ENCODE assay signal across 18 cellular contexts in the genomic region with DNA sequence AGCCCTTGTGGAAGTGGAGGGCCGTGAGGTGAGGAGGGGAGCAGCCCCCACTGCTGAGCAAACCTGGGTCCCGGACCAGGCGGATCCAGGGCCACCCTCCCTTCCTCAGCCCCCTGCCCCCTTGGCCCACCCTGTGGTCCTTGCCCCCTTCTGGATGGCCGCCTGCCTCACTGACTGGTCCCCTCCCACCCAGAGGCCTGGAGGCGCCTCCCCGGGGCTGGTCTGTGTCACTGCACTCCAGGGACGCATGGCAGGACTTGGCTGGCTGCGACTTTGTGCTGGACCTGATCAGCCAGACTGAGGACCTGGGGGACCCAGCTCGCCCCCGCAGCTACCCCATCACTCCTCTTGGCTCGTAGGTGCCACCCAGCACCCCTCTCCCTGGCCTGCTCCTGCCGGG. TPM values are rescaled to one million over a fixed set of nuclear protein-coding genes. Genes with fewer than 3 reads are reported as not detected.
DNase-seq lines count a peak whose midpoint lies in the region; ATAC-seq and TF ChIP-seq lines count a peak whose summit lies in the region.
"Had no signal": no experiment of that assay in that cellular context is flagged by ENCODE, and none has a peak within 500 bp of the region (broad histone marks: within the 10 kb centered on the region; RNA-seq: fewer than 3 reads in every experiment).

No MANE protein-coding gene starts in this region.

- no peaks in the 10 kb centered on the region for H4K20me1 ChIP-seq in smooth muscle cell (ENCODE audit: low read depth)
- H4K20me1 ChIP-seq: BLaER1 had no signal

- H3F3A ChIP-seq in smooth muscle cell (ENCODE audit: low read depth): no peaks in the 10 kb centered on the region

- H2AFZ ChIP-seq in smooth muscle cell (ENCODE audit: low read depth): no peak overlapping the region

- TF ChIP-seq CTCF in GM12875 (IDR thresholded peaks at IDR 0.05; ENCODE audit: borderline replicate concordance, insufficient read depth, low read depth, low read length) (peak; percentile 41; the same call in 1 of the 2 replicates), epithelial cell of proximal tubule (conservative IDR thresholded peaks at IDR 0.05; ENCODE audit: low read depth, low read length) (peak; percentile 34), smooth muscle cell (IDR thresholded peaks at IDR 0.05; ENCODE audit: borderline replicate concordance, insufficient read depth, poor library complexity, severe bottlenecking) (no peak)

- no peaks in the 10 kb centered on the region for H3K4me1 ChIP-seq in smooth muscle cell (ENCODE audit: low read depth)
- H3K4me1 ChIP-seq: BLaER1 had no signal

- DNase-seq in AG08396 (ENCODE audit: low spot score): peak; percentile 57
- peak; percentile 29 for DNase-seq in OCI-M1 (lab: John Stamatoyannopoulos, UW)
- DNase-seq in epithelial cell of proximal tubule (ENCODE audit: low read depth): no peak
- no peak for DNase-seq in substantia nigra (lab: John Stamatoyannopoulos, UW)
- DNase-seq in smooth muscle cell (lab: John Stamatoyannopoulos, UW; ENCODE audit: unreplicated experiment): no peak
- DNase-seq: activated CD4-positive, alpha-beta T cell treated with anti-CD3 and anti-CD28 coated beads for 1 hour; erythroblast; left cardiac atrium; NCI-H1092 treated with DMSO at 0.1 percent for 48 hours; retina; stimulated activated CD4-positive, alpha-beta T cell treated with anti-CD3 and anti-CD28 coated beads, Interleukin-4, amount 100 ng/mL, for 1 hour; T-helper 1 cell had no signal

- 82% methylated on average over 6 of the region's 12 CpGs for WGBS in smooth muscle cell (ENCODE audit: low lambda C conversion rate)

- no peak overlapping the region for H3K4me3 ChIP-seq in GM12875 (ENCODE audit: low read depth, low read length)
- no peak overlapping the region for H3K4me3 ChIP-seq in epithelial cell of proximal tubule (ENCODE audit: low read depth, low read length)
- no peak overlapping the region for H3K4me3 ChIP-seq in smooth muscle cell
- H3K4me3 ChIP-seq: BLaER1 had no signal

- H3K9ac ChIP-seq in smooth muscle cell (ENCODE audit: low read depth): no peak overlapping the region
- H3K9ac ChIP-seq: BLaER1 had no signal

- H3K9me3 ChIP-seq in smooth muscle cell (replicated peaks; ENCODE audit: low read depth): no peaks in the 10 kb centered on the region
- H3K9me3 ChIP-seq: BLaER1 had no signal

- H3K79me2 ChIP-seq in smooth muscle cell (ENCODE audit: low read depth): no peaks in the 10 kb centered on the region

- no peak overlapping the region for H3K4me2 ChIP-seq in smooth muscle cell
- H3K4me2 ChIP-seq: BLaER1 had no signal

- H3K27ac ChIP-seq in substantia nigra (ENCODE audit: low read depth, low read length, poor library complexity, severe bottlenecking) (no peak overlapping the region), smooth muscle cell (ENCODE audit: low read depth) (no peak overlapping the region)
- H3K27ac ChIP-seq: BLaER1 had no signal

- no peaks in the 10 kb centered on the region for H3K36me3 ChIP-seq in smooth muscle cell (ENCODE audit: low read depth)

- no peak for ATAC-seq in HG03439 (IDR thresholded peaks at IDR 0.05; ENCODE audit: unreplicated experiment)
- no peak for ATAC-seq in HG03025 (IDR thresholded peaks at IDR 0.05; ENCODE audit: low FRiP score, unreplicated experiment)
- ATAC-seq: left cardiac atrium had no signal

- H3K27me3 ChIP-seq in smooth muscle cell (ENCODE audit: low read depth): no peaks in the 10 kb centered on the region
- H3K27me3 ChIP-seq: BLaER1 had no signal

RNA-seq across cellular contexts. Expression of a gene that starts 19.2 kb away (rescaled TPM):
- total RNA-seq in epithelial cell of proximal tubule: 0.63 and 0.94 TPM in 2 replicates
- total RNA-seq in smooth muscle cell: 0.13 and 1.7 TPM in 2 replicates
- polyA plus RNA-seq in smooth muscle cell: 0.80 and 1.2 TPM in 2 replicates
- total RNA-seq: G401, HT1080 had no signal

RNA-seq across cellular contexts. Expression of a gene that starts 26.4 kb away (rescaled TPM):
- total RNA-seq in epithelial cell of proximal tubule (0.36 and 5.4 TPM in 2 replicates), smooth muscle cell (10.5 and 14.7 TPM in 2 replicates)
- 17.5 and 43.9 TPM in 2 replicates for polyA plus RNA-seq in smooth muscle cell

RNA-seq across cellular contexts. Expression of a gene that starts 52.9 kb away (rescaled TPM):
- total RNA-seq in epithelial cell of proximal tubule (20.0 and 25.7 TPM in 2 replicates), smooth muscle cell (12.5 and 38.2 TPM in 2 replicates)
- 15.4 and 15.7 TPM in 2 replicates for polyA plus RNA-seq in smooth muscle cell

RNA-seq across cellular contexts. Expression of a gene that starts 53.1 kb away (rescaled TPM):
- 95.8 and 107 TPM in 2 replicates for total RNA-seq in epithelial cell of proximal tubule
- total RNA-seq in smooth muscle cell: 75.4 and 87.7 TPM in 2 replicates
- 119 and 135 TPM in 2 replicates for polyA plus RNA-seq in smooth muscle cell

Comparison
In these comparisons a context has a peak if more than half of its experiments do, and no peak if none do; other contexts are left out.
1. DNase-seq: peak in AG08396 (single experiment) and OCI-M1 (single experiment); none in epithelial cell of proximal tubule (single experiment), substantia nigra (0 of 49) and smooth muscle cell (single experiment).